In the genomic region with DNA sequence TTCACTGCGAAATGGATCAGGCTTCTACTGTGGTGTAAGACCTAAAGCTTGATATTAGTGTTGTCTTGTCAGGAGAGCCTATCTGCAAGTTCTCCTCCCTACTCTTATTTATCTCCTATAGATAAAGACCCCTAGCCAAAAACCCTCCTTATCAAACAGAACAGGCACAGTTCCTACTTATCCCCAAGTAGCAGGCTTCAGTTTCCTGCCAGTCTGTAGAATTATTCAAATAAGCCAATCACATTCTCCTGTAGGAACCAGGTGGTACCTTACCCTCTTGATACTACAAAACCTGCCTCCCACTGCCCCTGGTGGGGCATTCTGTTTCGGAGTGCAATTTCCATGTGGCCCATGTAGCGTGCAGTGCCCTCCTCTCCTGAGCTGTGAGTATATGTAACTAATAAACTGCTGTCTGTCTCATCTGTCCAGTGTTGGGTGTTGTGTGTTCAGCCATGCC, we compare ENCODE assay signal across 1 cellular context.
TF ChIP-seq lines count a peak whose summit lies in the region.

No MANE protein-coding gene starts in this region.

TF ChIP-seq in WTC11, 78 proteins besides CTCF, POLR2A, EP300 and RAD21 (continued from another document):
- TF ChIP-seq, protein P1, sequence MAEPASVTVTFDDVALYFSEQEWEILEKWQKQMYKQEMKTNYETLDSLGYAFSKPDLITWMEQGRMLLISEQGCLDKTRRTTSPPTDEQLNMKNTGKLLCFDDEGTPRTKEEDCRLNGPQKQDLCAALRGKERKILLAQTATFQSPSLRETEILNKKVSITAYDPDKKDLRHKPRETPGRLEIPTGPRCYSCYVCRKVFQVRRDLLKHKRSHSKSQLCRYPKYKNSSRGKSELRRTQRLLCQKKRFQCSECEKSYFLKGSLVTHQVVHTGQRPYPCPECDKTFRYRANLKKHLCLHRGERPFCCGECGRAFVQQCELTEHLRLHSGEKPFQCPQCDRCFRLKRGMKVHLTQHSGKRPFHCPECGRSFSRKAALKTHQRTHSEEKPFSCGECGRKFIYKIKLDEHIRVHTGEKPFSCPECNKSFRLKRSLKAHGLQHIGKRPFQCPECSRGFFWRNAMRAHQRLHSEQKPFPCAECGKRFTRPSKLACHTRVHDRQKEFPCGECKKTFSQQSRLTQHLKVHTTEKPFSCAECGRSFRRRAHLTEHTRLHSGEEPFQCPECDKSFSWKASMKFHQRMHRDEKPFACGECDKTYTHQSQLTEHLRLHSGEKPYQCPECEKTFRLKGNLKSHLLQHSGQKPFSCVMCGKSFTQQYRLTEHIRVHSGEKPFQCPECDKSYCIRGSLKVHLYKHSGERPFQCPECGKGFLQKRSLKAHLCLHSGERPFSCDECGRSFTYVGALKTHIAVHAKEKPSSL (CRISPR knock-in tag; conservative IDR thresholded peaks at IDR 0.05), result no peak
- TF ChIP-seq TEAD1 (CRISPR knock-in tag; IDR thresholded peaks at IDR 0.05) (no peak), TCF7 (CRISPR knock-in tag; IDR thresholded peaks at IDR 0.05; ENCODE audit: low read depth) (no peak), CBFB (CRISPR knock-in tag; IDR thresholded peaks at IDR 0.05; ENCODE audit: low read depth) (no peak)
- TF ChIP-seq, protein P2, sequence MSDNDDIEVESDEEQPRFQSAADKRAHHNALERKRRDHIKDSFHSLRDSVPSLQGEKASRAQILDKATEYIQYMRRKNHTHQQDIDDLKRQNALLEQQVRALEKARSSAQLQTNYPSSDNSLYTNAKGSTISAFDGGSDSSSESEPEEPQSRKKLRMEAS (CRISPR knock-in tag; IDR thresholded peaks at IDR 0.05), result no peak
- TF ChIP-seq, protein P3, sequence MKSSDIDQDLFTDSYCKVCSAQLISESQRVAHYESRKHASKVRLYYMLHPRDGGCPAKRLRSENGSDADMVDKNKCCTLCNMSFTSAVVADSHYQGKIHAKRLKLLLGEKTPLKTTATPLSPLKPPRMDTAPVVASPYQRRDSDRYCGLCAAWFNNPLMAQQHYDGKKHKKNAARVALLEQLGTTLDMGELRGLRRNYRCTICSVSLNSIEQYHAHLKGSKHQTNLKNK (CRISPR knock-in tag; IDR thresholded peaks at IDR 0.05), result no peak
